6 cellular contexts compared by ENCODE assay signal in the genomic region with DNA sequence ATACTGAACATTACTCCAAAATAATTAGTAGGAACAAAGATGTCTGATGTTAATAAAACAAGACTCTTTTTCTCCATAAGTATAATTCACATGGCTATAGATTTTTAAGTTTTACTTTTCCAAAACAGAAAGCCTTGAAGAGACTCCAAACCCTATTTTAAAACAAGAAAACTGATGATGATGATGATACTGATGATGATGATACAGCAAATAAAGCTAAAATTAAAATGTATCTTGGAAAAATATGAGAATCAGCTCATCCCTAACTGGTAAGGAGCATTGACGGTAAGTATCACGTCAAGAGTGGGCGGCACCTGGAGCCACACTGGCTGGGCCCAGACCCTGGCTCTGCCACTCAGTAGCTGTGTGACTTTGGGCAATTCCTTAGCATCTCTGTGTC.
"Had no signal": no experiment of that assay in that cellular context is flagged by ENCODE, and none has a peak within 500 bp of the region (broad histone marks: within the 10 kb centered on the region; RNA-seq: fewer than 3 reads in every experiment).

No MANE protein-coding gene starts in this region.

- H3K36me3 Mint-ChIP-seq: IgD-negative memory B cell had no signal

- H3K27me3 Mint-ChIP-seq: IgD-negative memory B cell had no signal

- H3K4me3 Mint-ChIP-seq: IgD-negative memory B cell had no signal

- H3K27ac Mint-ChIP-seq: IgD-negative memory B cell had no signal

- H3K4me1 Mint-ChIP-seq: IgD-negative memory B cell had no signal

- H3K27ac ChIP-seq: HL-60 had no signal

- FAIRE-seq: HTR-8/SVneo had no signal

- DNase-seq: IMR-90, KBM-7, KG1 had no signal
